ENCODE assay signal across 9 cellular contexts in the genomic region with DNA sequence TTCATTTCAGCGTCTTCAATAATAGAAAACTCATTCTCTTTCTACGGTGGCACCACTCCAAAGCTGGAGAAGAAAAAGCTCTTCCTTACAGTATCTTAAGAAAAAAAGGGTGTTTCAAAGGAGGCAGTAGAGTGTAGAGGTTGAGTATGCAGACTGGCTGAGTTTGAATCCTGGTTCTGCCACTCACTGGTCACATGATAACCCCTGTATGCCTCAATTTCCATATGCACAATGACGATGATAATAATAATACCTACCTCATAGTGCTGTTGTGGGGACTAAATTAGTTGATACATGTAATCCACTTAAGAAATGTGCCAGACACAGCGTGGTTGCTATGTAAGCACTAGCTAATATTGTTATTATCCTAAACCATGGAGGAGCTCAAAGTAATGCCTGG. TPM values are rescaled to one million over a fixed set of nuclear protein-coding genes. Genes with fewer than 3 reads are reported as not detected.
DNase-seq lines count a peak whose midpoint lies in the region; ATAC-seq and TF ChIP-seq lines count a peak whose summit lies in the region.
"Had no signal": no experiment of that assay in that cellular context is flagged by ENCODE, and none has a peak within 500 bp of the region (broad histone marks: within the 10 kb centered on the region; RNA-seq: fewer than 3 reads in every experiment).

No MANE protein-coding gene starts in this region.

- POLR2A ChIA-PET in CD4-positive, alpha-beta memory T cell (lab: Charles Lee; ENCODE audit: partially characterized antibody), result interaction anchor here (1.1 to 6.4 kb wide), 8 partner anchors 13 to 60 kb away, joined by 4 to 92 read pairs (median 6); no protein-coding TSS in a partner anchor

- H3K4me1 Mint-ChIP-seq in CD4-positive, alpha-beta memory T cell, result peaks cover 33 to 64% (median 49%) of the 10 kb centered on the region in 4 donors
- peaks cover 58% of the 10 kb centered on the region for H3K4me1 Mint-ChIP-seq in dendritic cell treated with granulocyte-macrophage colony-stimulating factor and Interleukin-4, amounts not matched to agents 40 ng/mL and 50 ng/mL, for 4 days (ENCODE audit: low read depth)

- TF ChIP-seq POLR2A in adrenal gland (IDR thresholded peaks at IDR 0.05), result no peak

- intact Hi-C loops in CD4-positive, alpha-beta memory T cell (cut with micrococcal nuclease), result loop anchor here (2.0 to 5.0 kb wide), 2 partner anchors 33 to 61 kb away; no protein-coding TSS in a partner anchor
- intact Hi-C loops in dendritic cell treated with granulocyte-macrophage colony-stimulating factor and Interleukin-4, amounts not matched to agents 40 ng/mL and 50 ng/mL, for 4 days (cut with micrococcal nuclease), result loop anchor here (5.0 kb wide), 1 partner anchor 34 kb away; no protein-coding TSS in a partner anchor
- intact Hi-C loops in adrenal gland (cut with DNase I), result loop anchor here in 1 of 2 donors (5.0 kb wide), 1 partner anchor 34 kb away; no protein-coding TSS in a partner anchor

- peak overlapping the region in 1 of 2 donors; percentile 5 for H3K4me3 ChIP-seq in CD4-positive, alpha-beta memory T cell (ENCODE audit: low read length in 2 of 2)
- H3K4me3 ChIP-seq in neutrophil (ENCODE audit: low read depth in 1 of 2, low read length in 1 of 2) (peak overlapping the region; percentile 97 to 99), adrenal gland (no peak overlapping the region)

- CTCF ChIA-PET in CD4-positive, alpha-beta memory T cell (lab: Charles Lee; ENCODE audit: partially characterized antibody), result interaction anchor here (0.7 to 2.1 kb wide), 6 partner anchors 9 to 32 kb away, joined by 3 to 13 read pairs (median 4); no protein-coding TSS in a partner anchor

- H3K4me1 ChIP-seq in CD4-positive, alpha-beta memory T cell (ENCODE audit: insufficient read depth, low read length), result peaks cover 45% of the 10 kb centered on the region
- H3K4me1 ChIP-seq in neutrophil (ENCODE audit: control insufficient read depth in 1 of 2, insufficient read depth in 1 of 2, low read depth in 1 of 2, low read length in 1 of 2) (peaks cover 54 to 57% of the 10 kb centered on the region in 2 experiments), adrenal gland (replicated peaks in 1 of 2) (peaks cover 9 to 37% of the 10 kb centered on the region in 2 donors)

- peak overlapping the region; percentile 34 to 98 (median 96) for H3K4me3 Mint-ChIP-seq in CD4-positive, alpha-beta memory T cell
- peak overlapping the region; percentile 96 for H3K4me3 Mint-ChIP-seq in dendritic cell treated with granulocyte-macrophage colony-stimulating factor and Interleukin-4, amounts not matched to agents 40 ng/mL and 50 ng/mL, for 4 days

- no peak for DNase-seq in CD4-positive, alpha-beta memory T cell
- DNase-seq in adrenal gland, result no peak
- DNase-seq in EL, result no peak
- no peak for DNase-seq in anterior cingulate cortex (lab: John Stamatoyannopoulos, UW)
- DNase-seq: activated CD4-positive, alpha-beta T cell treated with anti-CD3 and anti-CD28 coated beads for 1 hour had no signal

- H3K9me3 ChIP-seq in CD4-positive, alpha-beta memory T cell (ENCODE audit: control insufficient read depth in 1 of 2, low read length in 2 of 2), result no peaks in the 10 kb centered on the region
- H3K9me3 ChIP-seq in KOPT-K1 (ENCODE audit: insufficient read depth, low read length, poor library complexity, severe bottlenecking) (no peaks in the 10 kb centered on the region), neutrophil (no peaks in the 10 kb centered on the region), adrenal gland (replicated peaks in 1 of 3) (no peaks in the 10 kb centered on the region)

- H3K9me3 Mint-ChIP-seq in CD4-positive, alpha-beta memory T cell, result peaks cover 0 to 3% (median 0%) of the 10 kb centered on the region in 8 donors
- no peaks in the 10 kb centered on the region for H3K9me3 Mint-ChIP-seq in dendritic cell treated with granulocyte-macrophage colony-stimulating factor and Interleukin-4, amounts not matched to agents 40 ng/mL and 50 ng/mL, for 4 days

- no peaks in the 10 kb centered on the region for H3K36me3 ChIP-seq in CD4-positive, alpha-beta memory T cell (ENCODE audit: insufficient read depth, low read length)
- H3K36me3 ChIP-seq in KOPT-K1 (ENCODE audit: insufficient read depth, low read length), result peaks cover 29% of the 10 kb centered on the region
- no peaks in the 10 kb centered on the region for H3K36me3 ChIP-seq in neutrophil
- H3K36me3 ChIP-seq in adrenal gland (replicated peaks in 1 of 2), result no peaks in the 10 kb centered on the region

- no peak for ATAC-seq in GM21526 (IDR thresholded peaks at IDR 0.05; ENCODE audit: low FRiP score, unreplicated experiment)

- H3K27me3 Mint-ChIP-seq in CD4-positive, alpha-beta memory T cell, result no peaks in the 10 kb centered on the region
- H3K27me3 Mint-ChIP-seq in dendritic cell treated with granulocyte-macrophage colony-stimulating factor and Interleukin-4, amounts not matched to agents 40 ng/mL and 50 ng/mL, for 4 days, result no peaks in the 10 kb centered on the region

- peaks cover 0 to 27% of the 10 kb centered on the region in 2 donors for H3K36me3 Mint-ChIP-seq in CD4-positive, alpha-beta memory T cell
- peaks cover 46% of the 10 kb centered on the region for H3K36me3 Mint-ChIP-seq in dendritic cell treated with granulocyte-macrophage colony-stimulating factor and Interleukin-4, amounts not matched to agents 40 ng/mL and 50 ng/mL, for 4 days (ENCODE audit: low read depth)

- peak overlapping the region; percentile 91 for H3K27ac ChIP-seq in CD4-positive, alpha-beta memory T cell (ENCODE audit: low read depth, low read length)
- peak overlapping the region; percentile 99 for H3K27ac ChIP-seq in KOPT-K1 (ENCODE audit: low read depth, low read length, poor library complexity, severe bottlenecking)
- H3K27ac ChIP-seq in neutrophil, result peak overlapping the region; percentile 100
- peak overlapping the region in 2 of 5 donors; percentile 97 to 99 for H3K27ac ChIP-seq in adrenal gland

- 75 to 83% (median 78%) methylated on average over 4 of the region's 4 CpGs for WGBS in adrenal gland, 4 donors

- no peaks in the 10 kb centered on the region for H3K27me3 ChIP-seq in CD4-positive, alpha-beta memory T cell (ENCODE audit: insufficient read depth, low read length)
- no peaks in the 10 kb centered on the region for H3K27me3 ChIP-seq in neutrophil
- H3K27me3 ChIP-seq in adrenal gland, result no peaks in the 10 kb centered on the region

- TF ChIP-seq CTCF in neutrophil (IDR thresholded peaks at IDR 0.05) (no peak), adrenal gland (IDR thresholded peaks at IDR 0.05) (no peak)

- H3K27ac Mint-ChIP-seq in CD4-positive, alpha-beta memory T cell, result peak overlapping the region in 6 of 7 donors; percentile 43 to 99 (median 98)
- H3K27ac Mint-ChIP-seq in dendritic cell treated with granulocyte-macrophage colony-stimulating factor and Interleukin-4, amounts not matched to agents 40 ng/mL and 50 ng/mL, for 4 days, result peak overlapping the region; percentile 100

RNA-seq across cellular contexts. Expression of gene ANP32A, which starts 4.5 kb away (rescaled TPM):
- total RNA-seq in CD4-positive, alpha-beta memory T cell, result 100 to 1,000 TPM; 134 TPM
- polyA plus RNA-seq in CD4-positive, alpha-beta memory T cell, result 10 to 100 TPM; 52.7 to 64.5 TPM
- 10 to 100 TPM; 45.5 to 92.5 (median 76.8) TPM for total RNA-seq in adrenal gland
- 100 to 1,000 TPM in 1 of 3 donors, 10 to 100 TPM in 2; 44.5 to 170 (median 97.3) TPM for polyA plus RNA-seq in adrenal gland

Comparison
In these comparisons a context has a peak if more than half of its experiments do, and no peak if none do; other contexts are left out.
1. H3K4me3 ChIP-seq: peak in neutrophil (2 of 2); none in adrenal gland (0 of 4).